7 cellular contexts compared by ENCODE assay signal in genomic region chr14:41566864-41567263, GRCh38. TPM values are rescaled to one million over a fixed set of nuclear protein-coding genes. Genes with fewer than 3 reads are reported as not detected.
"Had no signal": no experiment of that assay in that cellular context is flagged by ENCODE, and none has a peak within 500 bp of the region (broad histone marks: within the 10 kb centered on the region; RNA-seq: fewer than 3 reads in every experiment).

No MANE protein-coding gene starts in this region.

RNA-seq across cellular contexts. Expression of gene LRFN5, which starts 39.8 kb away (rescaled TPM):
- total RNA-seq: lung microvascular endothelial cell; mononuclear cell; myocyte; naive thymus-derived CD4-positive, alpha-beta T cell had no signal
- polyA plus RNA-seq: immature natural killer cell; keratinocyte; mammary epithelial cell; naive thymus-derived CD4-positive, alpha-beta T cell had no signal
